Comparison of ENCODE assay signal across 15 cellular contexts in genomic region chr4:10075953-10076391, GRCh38. TPM values are rescaled to one million over a fixed set of nuclear protein-coding genes. Genes with fewer than 3 reads are reported as not detected.
DNase-seq lines count a peak whose midpoint lies in the region; ATAC-seq and TF ChIP-seq lines count a peak whose summit lies in the region.
"Had no signal": no experiment of that assay in that cellular context is flagged by ENCODE, and none has a peak within 500 bp of the region (broad histone marks: within the 10 kb centered on the region; RNA-seq: fewer than 3 reads in every experiment).

No MANE protein-coding gene starts in this region.

- ATAC-seq in body of pancreas: no peak
- ATAC-seq in left lung: no peak
- ATAC-seq in stimulated activated naive CD8-positive, alpha-beta T cell treated with anti-CD3 and anti-CD28 coated beads, Interleukin-15, Interleukin-2, amounts not matched to agents 100 U/mL and 50 U/mL, for 24 hours: peak; percentile 9
- ATAC-seq: gastrocnemius medialis, left colon had no signal

- H3K27me3 ChIP-seq in body of pancreas: no peaks in the 10 kb centered on the region
- no peaks in the 10 kb centered on the region for H3K27me3 ChIP-seq in left lung
- H3K27me3 ChIP-seq: gastrocnemius medialis, transverse colon had no signal

- no peak for TF ChIP-seq POLR2A in body of pancreas (IDR thresholded peaks at IDR 0.05)

- TF ChIP-seq CTCF in body of pancreas (IDR thresholded peaks at IDR 0.05) (no peak), left lung (IDR thresholded peaks at IDR 0.05) (no peak)

- H3K27me3 Mint-ChIP-seq in activated CD4-positive, alpha-beta T cell treated with anti-CD3 and anti-CD28 coated beads, Interleukin-2, amount 10 ng/mL, durations not matched to agents 24 days and 14 days: no peaks in the 10 kb centered on the region

- peak overlapping the region; percentile 19 for H3K27ac Mint-ChIP-seq in activated CD4-positive, alpha-beta T cell treated with anti-CD3 and anti-CD28 coated beads, Interleukin-2, amount 10 ng/mL, durations not matched to agents 24 days and 14 days

- peaks cover 1% of the 10 kb centered on the region for H3K4me1 Mint-ChIP-seq in activated CD4-positive, alpha-beta T cell treated with anti-CD3 and anti-CD28 coated beads, Interleukin-2, amount 10 ng/mL, durations not matched to agents 24 days and 14 days

- no peak overlapping the region for H3K4me3 Mint-ChIP-seq in activated CD4-positive, alpha-beta T cell treated with anti-CD3 and anti-CD28 coated beads, Interleukin-2, amount 10 ng/mL, durations not matched to agents 24 days and 14 days

- H3K27ac ChIP-seq in body of pancreas: no peak overlapping the region
- no peak overlapping the region for H3K27ac ChIP-seq in left lung

- no peak for DNase-seq in activated CD4-positive, alpha-beta T cell treated with anti-CD3 and anti-CD28 coated beads, Interleukin-2, amount 10 ng/mL, durations not matched to agents 24 days and 14 days
- DNase-seq in activated CD4-positive, alpha-beta T cell treated with anti-CD3 and anti-CD28 coated beads, Interleukin-2, amount 50 U/mL, for 1 hour: no peak
- DNase-seq in body of pancreas (peak in 3 of 4 donors; percentile 3 to 11 (median 7)), left lung (peak; percentile 28 to 53), NCI-H748 treated with DMSO at 0.1 percent for 48 hours (lab: John Stamatoyannopoulos, UW) (no peak), A172 (ENCODE audit: low spot score) (no peak)
- DNase-seq in stimulated activated naive CD8-positive, alpha-beta T cell treated with anti-CD3 and anti-CD28 coated beads, Interleukin-15, Interleukin-2, amounts not matched to agents 100 U/mL and 50 U/mL, for 24 hours: no peak
- DNase-seq in stimulated activated CD4-positive, alpha-beta T cell treated with anti-CD3 and anti-CD28 coated beads, Interleukin-4, amount 100 ng/mL, for 4 hours: no peak
- DNase-seq: KBM-7; left colon; NCI-H2107; NK-92 treated with Interleukin-12 subunit alpha and Interleukin-12 subunit beta, amount 100 ng/mL, for 24 hours; small intestine; transverse colon had no signal

- 47 to 81% methylated on average over 3 to 11 of the region's 11 CpGs for WGBS in body of pancreas, 2 donors

- H3K9me3 ChIP-seq in body of pancreas: no peaks in the 10 kb centered on the region
- H3K9me3 ChIP-seq in left lung: no peaks in the 10 kb centered on the region
- H3K9me3 ChIP-seq: gastrocnemius medialis, transverse colon had no signal

- H3K4me3 ChIP-seq in body of pancreas: no peak overlapping the region
- no peak overlapping the region for H3K4me3 ChIP-seq in left lung
- H3K4me3 ChIP-seq: gastrocnemius medialis, transverse colon had no signal

- H3K9me3 Mint-ChIP-seq in activated CD4-positive, alpha-beta T cell treated with anti-CD3 and anti-CD28 coated beads, Interleukin-2, amount 10 ng/mL, durations not matched to agents 24 days and 14 days: no peaks in the 10 kb centered on the region

- intact Hi-C loops in activated CD4-positive, alpha-beta T cell treated with anti-CD3 and anti-CD28 coated beads, Interleukin-2, amount 10 ng/mL, durations not matched to agents 24 days and 14 days (cut with micrococcal nuclease): no loop called here
- intact Hi-C loops in body of pancreas (cut with DNase I): no loop called here
- intact Hi-C loops in left lung (cut with DNase I): no loop called here

- H3K36me3 ChIP-seq in body of pancreas (replicated peaks in 1 of 2; ENCODE audit: insufficient read depth in 1 of 2, low read depth in 2 of 2) (peaks cover 8 to 53% of the 10 kb centered on the region in 2 donors), left lung (peaks cover 4 to 87% of the 10 kb centered on the region in 2 donors)

- H3K4me1 ChIP-seq in body of pancreas (no peaks in the 10 kb centered on the region), left lung (peaks cover 6 to 18% of the 10 kb centered on the region in 2 donors)
- H3K4me1 ChIP-seq: transverse colon had no signal

- H3K36me3 Mint-ChIP-seq in activated CD4-positive, alpha-beta T cell treated with anti-CD3 and anti-CD28 coated beads, Interleukin-2, amount 10 ng/mL, durations not matched to agents 24 days and 14 days (ENCODE audit: low read depth): peaks cover 65% of the 10 kb centered on the region

RNA-seq across cellular contexts. Expression of gene WDR1, which starts 40.6 kb away (rescaled TPM):
- 369 and 376 TPM in 2 replicates for total RNA-seq in activated CD4-positive, alpha-beta T cell treated with anti-CD3 and anti-CD28 coated beads, Interleukin-2, amount 10 ng/mL, durations not matched to agents 24 days and 14 days
- total RNA-seq in body of pancreas (10 to 100 TPM; 46.1 to 51.9 TPM), left lung (100 to 1,000 TPM; 215 to 303 TPM)
- 271 and 296 TPM in 2 replicates for total RNA-seq in A172 (2014; rRNA removed; shearing (Covaris generic))

RNA-seq across cellular contexts. Expression of gene SLC2A9, which starts 54.7 kb away (rescaled TPM):
- 1.6 and 2.4 TPM in 2 replicates for total RNA-seq in activated CD4-positive, alpha-beta T cell treated with anti-CD3 and anti-CD28 coated beads, Interleukin-2, amount 10 ng/mL, durations not matched to agents 24 days and 14 days
- total RNA-seq in body of pancreas: 1 to 10 TPM; 1.6 to 8.6 TPM
- total RNA-seq in left lung: 10 to 100 TPM; 10.6 to 19.0 TPM
- not detected in 2 replicates for total RNA-seq in A172 (2014; rRNA removed; shearing (Covaris generic))

Comparison
In these comparisons a context has a peak if more than half of its experiments do, and no peak if none do; other contexts are left out.
1. DNase-seq: peak in body of pancreas (3 of 4) and left lung (2 of 2); none in activated CD4-positive, alpha-beta T cell treated with anti-CD3 and anti-CD28 coated beads, Interleukin-2, amount 10 ng/mL, durations not matched to agents 24 days and 14 days (single experiment), activated CD4-positive, alpha-beta T cell treated with anti-CD3 and anti-CD28 coated beads, Interleukin-2, amount 50 U/mL, for 1 hour (single experiment), stimulated activated naive CD8-positive, alpha-beta T cell treated with anti-CD3 and anti-CD28 coated beads, Interleukin-15, Interleukin-2, amounts not matched to agents 100 U/mL and 50 U/mL, for 24 hours (single experiment), NCI-H748 treated with DMSO at 0.1 percent for 48 hours (single experiment), A172 (single experiment) and stimulated activated CD4-positive, alpha-beta T cell treated with anti-CD3 and anti-CD28 coated beads, Interleukin-4, amount 100 ng/mL, for 4 hours (0 of 2).